13 cellular contexts compared by ENCODE assay signal in the genomic region with DNA sequence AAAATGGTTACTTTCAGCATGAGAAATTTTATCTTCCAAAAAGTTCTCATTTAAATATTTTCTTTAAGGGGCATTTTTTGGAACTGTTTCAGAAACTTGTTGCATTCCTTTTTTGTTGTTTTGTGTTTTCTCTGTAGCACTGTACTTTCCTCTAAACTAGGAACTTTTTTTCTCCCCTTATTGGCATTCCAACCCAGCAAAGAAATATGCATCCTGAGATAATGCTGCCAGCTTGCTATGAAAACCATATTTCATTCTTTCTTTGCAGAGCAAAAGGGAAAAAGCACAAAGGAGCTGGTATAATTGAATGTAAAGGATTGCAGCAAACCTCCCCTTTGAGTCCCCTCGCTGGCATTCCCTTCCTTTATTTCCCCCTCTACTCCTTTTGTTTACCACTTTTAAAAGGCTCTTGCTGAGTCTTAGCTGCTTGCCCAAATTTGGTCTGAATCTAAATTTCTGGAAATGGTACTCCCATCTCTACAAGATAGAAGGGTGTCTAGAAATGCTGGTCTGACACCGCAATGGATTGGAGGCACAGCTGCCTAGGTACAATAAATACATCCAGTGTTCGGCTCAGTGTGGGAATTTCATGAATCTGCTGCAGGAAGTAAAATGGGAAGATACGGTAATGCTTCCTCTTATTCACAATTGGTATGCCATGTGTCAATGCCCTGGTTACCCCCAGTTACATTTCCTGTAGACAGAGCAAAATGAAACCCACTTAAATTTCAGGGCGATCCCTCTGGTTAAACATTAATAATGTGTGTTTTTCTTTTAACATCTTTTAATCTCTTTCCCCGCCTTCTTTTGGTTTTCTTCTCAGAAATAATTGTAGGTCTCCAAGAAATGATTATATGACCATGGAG.
"Had no signal": no experiment of that assay in that cellular context is flagged by ENCODE, and none has a peak within 500 bp of the region (broad histone marks: within the 10 kb centered on the region; RNA-seq: fewer than 3 reads in every experiment).

No MANE protein-coding gene starts in this region.

- H3K27me3 Mint-ChIP-seq: stimulated activated memory B cell treated with anti-CD40 and anti-IgM and Interleukin-4, amounts not matched to agents 10 μg/mL and 1 μg/mL and 100 μg/mL, for 72 hours had no signal

- H3K4me1 Mint-ChIP-seq: naive B cell; stimulated activated memory B cell treated with anti-CD40 and anti-IgM and Interleukin-4, amounts not matched to agents 10 μg/mL and 1 μg/mL and 100 μg/mL, for 72 hours had no signal

- H3K36me3 ChIP-seq: lower lobe of right lung had no signal

- H3K27ac ChIP-seq: lower lobe of right lung had no signal

- DNase-seq: activated CD4-positive, alpha-beta T cell treated with anti-CD3 and anti-CD28 coated beads for 48 hours; activated CD8-positive, alpha-beta memory T cell treated with anti-CD3 and anti-CD28 coated beads, Interleukin-2, amount 50 U/mL, for 4 hours; activated CD8-positive, alpha-beta T cell treated with anti-CD3 and anti-CD28 coated beads, Interleukin-2, amount 10 ng/mL, durations not matched to agents 7 days and 5 days; activated gamma-delta T cell; activated T-cell treated with anti-CD3 and anti-CD28 coated beads, Interleukin-2, amount 50 U/mL, for 48 hours; left cardiac atrium; lower lobe of right lung; naive B cell; stimulated activated CD4-positive, alpha-beta T cell treated with anti-CD3 and anti-CD28 coated beads, Interleukin-2, amount 100 ng/mL, for 48 hours; T-helper 2 cell had no signal

- H3K4me1 ChIP-seq: lower lobe of right lung had no signal

- H3K4me3 Mint-ChIP-seq: activated CD8-positive, alpha-beta T cell treated with anti-CD3 and anti-CD28 coated beads, Interleukin-2, amount 10 ng/mL, durations not matched to agents 7 days and 5 days; activated naive CD8-positive, alpha-beta T cell; naive B cell; stimulated activated memory B cell treated with anti-CD40 and anti-IgM and Interleukin-4, amounts not matched to agents 10 μg/mL and 1 μg/mL and 100 μg/mL, for 72 hours had no signal

- H3K9me3 Mint-ChIP-seq: stimulated activated memory B cell treated with anti-CD40 and anti-IgM and Interleukin-4, amounts not matched to agents 10 μg/mL and 1 μg/mL and 100 μg/mL, for 72 hours had no signal

- H3K9me3 ChIP-seq: lower lobe of right lung had no signal

- ATAC-seq: activated CD8-positive, alpha-beta T cell treated with anti-CD3 and anti-CD28 coated beads, Interleukin-2, amount 10 ng/mL, durations not matched to agents 7 days and 5 days; esophagus mucosa; left cardiac atrium; lower lobe of right lung; stimulated activated memory B cell treated with anti-CD40 and anti-IgM and Interleukin-4, amounts not matched to agents 10 μg/mL and 1 μg/mL and 100 μg/mL, for 72 hours had no signal

- H3K4me3 ChIP-seq: lower lobe of right lung had no signal

- H3K36me3 Mint-ChIP-seq: activated naive CD8-positive, alpha-beta T cell; naive B cell; stimulated activated memory B cell treated with anti-CD40 and anti-IgM and Interleukin-4, amounts not matched to agents 10 μg/mL and 1 μg/mL and 100 μg/mL, for 72 hours had no signal

- H3K27ac Mint-ChIP-seq: activated CD8-positive, alpha-beta T cell treated with anti-CD3 and anti-CD28 coated beads, Interleukin-2, amount 10 ng/mL, durations not matched to agents 7 days and 5 days; activated naive CD8-positive, alpha-beta T cell; naive B cell; stimulated activated memory B cell treated with anti-CD40 and anti-IgM and Interleukin-4, amounts not matched to agents 10 μg/mL and 1 μg/mL and 100 μg/mL, for 72 hours had no signal
